Comparison of ENCODE assay signal across 1 cellular context in the genomic region with DNA sequence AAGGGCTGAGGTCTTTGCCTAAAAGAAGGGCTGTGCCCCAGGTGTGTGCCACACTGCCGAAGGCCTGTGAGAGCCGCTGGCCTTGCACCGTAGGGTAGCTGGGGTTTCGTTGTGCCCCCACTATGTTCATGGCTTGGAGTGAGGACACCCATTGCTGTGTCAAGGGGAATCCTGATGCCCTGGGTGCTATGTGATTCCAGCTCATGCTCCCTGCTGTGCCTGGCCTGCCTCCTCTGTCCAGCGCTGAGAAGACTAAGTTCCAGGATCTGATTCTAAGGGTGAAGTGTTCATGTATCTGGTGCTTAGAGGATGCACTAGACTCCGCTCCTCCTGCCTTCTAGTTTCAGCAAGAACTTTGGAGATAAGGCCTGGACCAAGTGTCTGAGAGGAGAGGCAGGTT.
TF ChIP-seq lines count a peak whose summit lies in the region.

No MANE protein-coding gene starts in this region.

TF ChIP-seq in SK-N-SH treated with all-trans-retinoic acid at 6 μM for 48 hours, 23 proteins besides CTCF, POLR2A, EP300 and RAD21 (continued from another document):
- TF ChIP-seq CSDC2 (CRISPR knock-in tag; IDR thresholded peaks at IDR 0.05) (no peak), ISL1 (CRISPR knock-in tag; IDR thresholded peaks at IDR 0.05) (no peak), ZNF8 (CRISPR knock-in tag; IDR thresholded peaks at IDR 0.05) (no peak), ZFP3 (CRISPR knock-in tag; IDR thresholded peaks at IDR 0.05) (no peak), OSR1 (CRISPR knock-in tag; IDR thresholded peaks at IDR 0.05) (no peak), ZC3H10 (CRISPR knock-in tag; IDR thresholded peaks at IDR 0.05) (no peak), ZFP30 (CRISPR knock-in tag; IDR thresholded peaks at IDR 0.05) (no peak), SNAI2 (CRISPR knock-in tag; IDR thresholded peaks at IDR 0.05) (no peak), ARNTL (CRISPR knock-in tag; IDR thresholded peaks at IDR 0.05; ENCODE audit: borderline replicate concordance, low read depth) (no peak), ZNF565 (CRISPR knock-in tag; conservative IDR thresholded peaks at IDR 0.05; ENCODE audit: low read depth) (no peak), BACH2 (CRISPR knock-in tag; IDR thresholded peaks at IDR 0.05; ENCODE audit: borderline replicate concordance) (no peak), TOX (CRISPR knock-in tag; IDR thresholded peaks at IDR 0.05; ENCODE audit: borderline replicate concordance) (no peak), ESRRG (CRISPR knock-in tag; IDR thresholded peaks at IDR 0.05) (no peak)
- TF ChIP-seq, protein P1, sequence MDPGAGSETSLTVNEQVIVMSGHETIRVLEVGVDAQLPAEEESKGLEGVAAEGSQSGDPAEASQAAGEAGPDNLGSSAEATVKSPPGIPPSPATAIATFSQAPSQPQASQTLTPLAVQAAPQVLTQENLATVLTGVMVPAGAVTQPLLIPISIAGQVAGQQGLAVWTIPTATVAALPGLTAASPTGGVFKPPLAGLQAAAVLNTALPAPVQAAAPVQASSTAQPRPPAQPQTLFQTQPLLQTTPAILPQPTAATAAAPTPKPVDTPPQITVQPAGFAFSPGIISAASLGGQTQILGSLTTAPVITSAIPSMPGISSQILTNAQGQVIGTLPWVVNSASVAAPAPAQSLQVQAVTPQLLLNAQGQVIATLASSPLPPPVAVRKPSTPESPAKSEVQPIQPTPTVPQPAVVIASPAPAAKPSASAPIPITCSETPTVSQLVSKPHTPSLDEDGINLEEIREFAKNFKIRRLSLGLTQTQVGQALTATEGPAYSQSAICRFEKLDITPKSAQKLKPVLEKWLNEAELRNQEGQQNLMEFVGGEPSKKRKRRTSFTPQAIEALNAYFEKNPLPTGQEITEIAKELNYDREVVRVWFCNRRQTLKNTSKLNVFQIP (CRISPR knock-in tag; IDR thresholded peaks at IDR 0.05; ENCODE audit: borderline replicate concordance, low read depth) = no peak
- TF ChIP-seq, protein P2, sequence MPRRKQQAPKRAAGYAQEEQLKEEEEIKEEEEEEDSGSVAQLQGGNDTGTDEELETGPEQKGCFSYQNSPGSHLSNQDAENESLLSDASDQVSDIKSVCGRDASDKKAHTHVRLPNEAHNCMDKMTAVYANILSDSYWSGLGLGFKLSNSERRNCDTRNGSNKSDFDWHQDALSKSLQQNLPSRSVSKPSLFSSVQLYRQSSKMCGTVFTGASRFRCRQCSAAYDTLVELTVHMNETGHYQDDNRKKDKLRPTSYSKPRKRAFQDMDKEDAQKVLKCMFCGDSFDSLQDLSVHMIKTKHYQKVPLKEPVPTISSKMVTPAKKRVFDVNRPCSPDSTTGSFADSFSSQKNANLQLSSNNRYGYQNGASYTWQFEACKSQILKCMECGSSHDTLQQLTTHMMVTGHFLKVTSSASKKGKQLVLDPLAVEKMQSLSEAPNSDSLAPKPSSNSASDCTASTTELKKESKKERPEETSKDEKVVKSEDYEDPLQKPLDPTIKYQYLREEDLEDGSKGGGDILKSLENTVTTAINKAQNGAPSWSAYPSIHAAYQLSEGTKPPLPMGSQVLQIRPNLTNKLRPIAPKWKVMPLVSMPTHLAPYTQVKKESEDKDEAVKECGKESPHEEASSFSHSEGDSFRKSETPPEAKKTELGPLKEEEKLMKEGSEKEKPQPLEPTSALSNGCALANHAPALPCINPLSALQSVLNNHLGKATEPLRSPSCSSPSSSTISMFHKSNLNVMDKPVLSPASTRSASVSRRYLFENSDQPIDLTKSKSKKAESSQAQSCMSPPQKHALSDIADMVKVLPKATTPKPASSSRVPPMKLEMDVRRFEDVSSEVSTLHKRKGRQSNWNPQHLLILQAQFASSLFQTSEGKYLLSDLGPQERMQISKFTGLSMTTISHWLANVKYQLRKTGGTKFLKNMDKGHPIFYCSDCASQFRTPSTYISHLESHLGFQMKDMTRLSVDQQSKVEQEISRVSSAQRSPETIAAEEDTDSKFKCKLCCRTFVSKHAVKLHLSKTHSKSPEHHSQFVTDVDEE (CRISPR knock-in tag; IDR thresholded peaks at IDR 0.05) = no peak
- TF ChIP-seq, protein P3, sequence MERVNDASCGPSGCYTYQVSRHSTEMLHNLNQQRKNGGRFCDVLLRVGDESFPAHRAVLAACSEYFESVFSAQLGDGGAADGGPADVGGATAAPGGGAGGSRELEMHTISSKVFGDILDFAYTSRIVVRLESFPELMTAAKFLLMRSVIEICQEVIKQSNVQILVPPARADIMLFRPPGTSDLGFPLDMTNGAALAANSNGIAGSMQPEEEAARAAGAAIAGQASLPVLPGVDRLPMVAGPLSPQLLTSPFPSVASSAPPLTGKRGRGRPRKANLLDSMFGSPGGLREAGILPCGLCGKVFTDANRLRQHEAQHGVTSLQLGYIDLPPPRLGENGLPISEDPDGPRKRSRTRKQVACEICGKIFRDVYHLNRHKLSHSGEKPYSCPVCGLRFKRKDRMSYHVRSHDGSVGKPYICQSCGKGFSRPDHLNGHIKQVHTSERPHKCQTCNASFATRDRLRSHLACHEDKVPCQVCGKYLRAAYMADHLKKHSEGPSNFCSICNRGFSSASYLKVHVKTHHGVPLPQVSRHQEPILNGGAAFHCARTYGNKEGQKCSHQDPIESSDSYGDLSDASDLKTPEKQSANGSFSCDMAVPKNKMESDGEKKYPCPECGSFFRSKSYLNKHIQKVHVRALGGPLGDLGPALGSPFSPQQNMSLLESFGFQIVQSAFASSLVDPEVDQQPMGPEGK (CRISPR knock-in tag; IDR thresholded peaks at IDR 0.05; ENCODE audit: borderline replicate concordance) = no peak
- TF ChIP-seq, protein P4, sequence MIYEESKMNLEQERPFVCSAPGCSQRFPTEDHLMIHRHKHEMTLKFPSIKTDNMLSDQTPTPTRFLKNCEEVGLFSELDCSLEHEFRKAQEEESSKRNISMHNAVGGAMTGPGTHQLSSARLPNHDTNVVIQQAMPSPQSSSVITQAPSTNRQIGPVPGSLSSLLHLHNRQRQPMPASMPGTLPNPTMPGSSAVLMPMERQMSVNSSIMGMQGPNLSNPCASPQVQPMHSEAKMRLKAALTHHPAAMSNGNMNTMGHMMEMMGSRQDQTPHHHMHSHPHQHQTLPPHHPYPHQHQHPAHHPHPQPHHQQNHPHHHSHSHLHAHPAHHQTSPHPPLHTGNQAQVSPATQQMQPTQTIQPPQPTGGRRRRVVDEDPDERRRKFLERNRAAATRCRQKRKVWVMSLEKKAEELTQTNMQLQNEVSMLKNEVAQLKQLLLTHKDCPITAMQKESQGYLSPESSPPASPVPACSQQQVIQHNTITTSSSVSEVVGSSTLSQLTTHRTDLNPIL (CRISPR knock-in tag; IDR thresholded peaks at IDR 0.05; ENCODE audit: low read depth) = no peak
